Comparison of ENCODE assay signal across 1 cellular context in the genomic region with DNA sequence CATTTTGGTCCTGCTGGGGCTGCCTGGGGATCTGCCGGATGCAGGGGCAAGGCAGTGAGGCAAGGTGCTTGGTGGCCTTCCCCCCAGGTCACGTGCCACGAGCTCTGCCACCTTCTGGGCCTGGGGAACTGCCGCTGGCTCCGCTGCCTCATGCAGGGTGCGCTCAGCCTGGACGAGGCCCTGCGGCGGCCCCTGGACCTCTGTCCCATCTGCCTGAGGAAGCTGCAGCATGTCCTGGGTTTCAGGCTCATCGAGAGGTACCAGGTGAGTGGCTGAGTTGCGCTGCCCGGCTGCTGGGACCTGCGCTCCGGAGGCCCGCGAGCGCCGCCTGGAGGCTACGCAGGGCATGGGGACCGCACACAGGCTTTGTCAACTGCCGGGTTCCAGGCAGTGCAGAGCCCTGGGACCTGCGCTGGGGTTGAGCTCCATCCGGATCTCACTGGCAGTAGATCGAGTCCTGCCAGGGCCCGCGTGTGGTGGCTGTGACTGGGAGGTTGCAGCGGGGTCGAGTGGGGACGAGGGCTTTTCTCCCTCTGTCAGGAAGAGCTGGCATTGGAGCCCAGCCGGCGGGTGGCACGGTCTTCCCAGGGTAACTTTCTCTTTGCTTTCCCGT.
TF ChIP-seq lines count a peak whose summit lies in the region.

No MANE protein-coding gene starts in this region.

TF ChIP-seq in GM12878, 131 proteins besides CTCF, POLR2A, EP300 and RAD21 (continued from another document):
- TF ChIP-seq, protein P1, sequence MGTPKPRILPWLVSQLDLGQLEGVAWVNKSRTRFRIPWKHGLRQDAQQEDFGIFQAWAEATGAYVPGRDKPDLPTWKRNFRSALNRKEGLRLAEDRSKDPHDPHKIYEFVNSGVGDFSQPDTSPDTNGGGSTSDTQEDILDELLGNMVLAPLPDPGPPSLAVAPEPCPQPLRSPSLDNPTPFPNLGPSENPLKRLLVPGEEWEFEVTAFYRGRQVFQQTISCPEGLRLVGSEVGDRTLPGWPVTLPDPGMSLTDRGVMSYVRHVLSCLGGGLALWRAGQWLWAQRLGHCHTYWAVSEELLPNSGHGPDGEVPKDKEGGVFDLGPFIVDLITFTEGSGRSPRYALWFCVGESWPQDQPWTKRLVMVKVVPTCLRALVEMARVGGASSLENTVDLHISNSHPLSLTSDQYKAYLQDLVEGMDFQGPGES (IDR thresholded peaks at IDR 0.05), result no peak
- TF ChIP-seq SIX5 (IDR thresholded peaks at IDR 0.05; ENCODE audit: low read depth, low read length, severe bottlenecking) (no peak), HDAC6 (IDR thresholded peaks at IDR 0.05; ENCODE audit: unreplicated experiment) (no peak)
